ENCODE assay signal across 26 cellular contexts in genomic region chr15:67156426-67156825, GRCh38.
"Had no signal": no experiment of that assay in that cellular context is flagged by ENCODE, and none has a peak within 500 bp of the region (broad histone marks: within the 10 kb centered on the region; RNA-seq: fewer than 3 reads in every experiment).

No MANE protein-coding gene starts in this region.

- H3K4me3 ChIP-seq: adrenal gland, ascending aorta, colonic mucosa, dorsolateral prefrontal cortex, pancreas, testis, vagina had no signal

- DNase-seq: activated CD4-positive, alpha-beta T cell treated with anti-CD3 and anti-CD28 coated beads for 4 hours; activated CD8-positive, alpha-beta T cell treated with anti-CD3 and anti-CD28 coated beads, Interleukin-2, amount 10 ng/mL, durations not matched to agents 7 days and 5 days; activated naive CD4-positive, alpha-beta T cell; adrenal gland; brain microvascular endothelial cell; colonic mucosa; dorsolateral prefrontal cortex; left colon; mesenchymal stem cell; pancreas; small intestine; stimulated activated CD4-positive, alpha-beta T cell treated with anti-CD3 and anti-CD28 coated beads, Interleukin-15, amount 100 ng/mL, for 24 hours; stimulated activated CD8-positive, alpha-beta memory T cell treated with anti-CD3 and anti-CD28 coated beads, Interleukin-4, amount 100 ng/mL, for 48 hours; stimulated activated naive CD4-positive, alpha-beta T cell; T1000; testis had no signal

- H3K4me3 Mint-ChIP-seq: activated CD8-positive, alpha-beta T cell treated with anti-CD3 and anti-CD28 coated beads, Interleukin-2, amount 10 ng/mL, durations not matched to agents 7 days and 5 days; activated naive CD8-positive, alpha-beta T cell; nephron; T-helper 1 cell treated with Interleukin-12 subunit alpha and Interleukin-12 subunit beta and Interleukin-4 antibody, amounts not matched to agents 30 μg/mL and 1 μg/mL, for 36 hours; type B pancreatic cell; WTC11 had no signal

- H3K36me3 ChIP-seq: adrenal gland, ascending aorta, colonic mucosa, neutrophil, pancreas, vagina had no signal

- H3K27ac Mint-ChIP-seq: activated naive CD8-positive, alpha-beta T cell; activated T-helper 2 cell treated with anti-CD3 and anti-CD28 coated beads, Interferon-gamma antibody, Interleukin-2, Interleukin-4, amounts not matched to agents 10 μg/mL and 5 μg/mL and 100 μg/mL, durations not matched to agents 14 hours and 24 hours and 36 hours; type B pancreatic cell; WTC11 had no signal

- H3K27me3 Mint-ChIP-seq: activated naive CD8-positive, alpha-beta T cell; type B pancreatic cell had no signal

- H3K27ac ChIP-seq: adrenal gland, ascending aorta, brain microvascular endothelial cell, colonic mucosa, dorsolateral prefrontal cortex, neutrophil, pancreas, testis had no signal

- H3K27me3 ChIP-seq: adrenal gland, ascending aorta, brain microvascular endothelial cell, colonic mucosa, dorsolateral prefrontal cortex, neutrophil, pancreas, testis, vagina had no signal

- H3K9me3 Mint-ChIP-seq: nephron had no signal

- ATAC-seq: activated CD8-positive, alpha-beta T cell treated with anti-CD3 and anti-CD28 coated beads, Interleukin-2, amount 10 ng/mL, durations not matched to agents 7 days and 5 days; left colon; pancreas; sciatic nerve; WTC11 had no signal

- H3K4me1 ChIP-seq: testis had no signal

- H3K9me3 ChIP-seq: adrenal gland, ascending aorta, colonic mucosa, neutrophil, pancreas, testis, vagina had no signal
